Comparison of ENCODE assay signal across 1 cellular context in genomic region chr16:88289001-88289400, GRCh38.
TF ChIP-seq lines count a peak whose summit lies in the region.

No MANE protein-coding gene starts in this region.

TF ChIP-seq in HEK293, 187 proteins besides CTCF, POLR2A, EP300 and RAD21 (continued from another document and continues in another):
- TF ChIP-seq ZBTB49 (tag by site-specific recombination; IDR thresholded peaks at IDR 0.05; ENCODE audit: low read depth), result no peak
- TF ChIP-seq ZBTB20 (tag by site-specific recombination; IDR thresholded peaks at IDR 0.05), result no peak
- TF ChIP-seq ZNF76 (tag by site-specific recombination; IDR thresholded peaks at IDR 0.05; ENCODE audit: borderline replicate concordance, low read depth), result no peak
- no peak for TF ChIP-seq ZNF600 (tag by site-specific recombination; IDR thresholded peaks at IDR 0.05)
- no peak for TF ChIP-seq ZNF350 (tag by site-specific recombination; IDR thresholded peaks at IDR 0.05)
- no peak for TF ChIP-seq SCRT1 (tag by site-specific recombination; IDR thresholded peaks at IDR 0.05; ENCODE audit: borderline replicate concordance)
- TF ChIP-seq ZNF548 (tag by site-specific recombination; IDR thresholded peaks at IDR 0.05), result peak; percentile 65; the same call in 1 of the 2 replicates
- TF ChIP-seq YY1 (tag by site-specific recombination; IDR thresholded peaks at IDR 0.05), result no peak
- no peak for TF ChIP-seq ZNF560 (tag by site-specific recombination; IDR thresholded peaks at IDR 0.05; ENCODE audit: borderline replicate concordance)
- TF ChIP-seq ZNF792 (tag by site-specific recombination; IDR thresholded peaks at IDR 0.05), result no peak
- TF ChIP-seq ZNF394 (tag by site-specific recombination; IDR thresholded peaks at IDR 0.05; ENCODE audit: borderline replicate concordance), result no peak
- TF ChIP-seq MEIS1 (CRISPR knock-in tag; IDR thresholded peaks at IDR 0.05; ENCODE audit: borderline replicate concordance), result no peak
- no peak for TF ChIP-seq ZNF791 (tag by site-specific recombination; IDR thresholded peaks at IDR 0.05)
- TF ChIP-seq ZNF184 (tag by site-specific recombination; IDR thresholded peaks at IDR 0.05), result no peak
- TF ChIP-seq ZNF155 (tag by site-specific recombination; IDR thresholded peaks at IDR 0.05), result peak; percentile 90; the same call in 1 of the 2 replicates
- no peak for TF ChIP-seq ZNF23 (tag by site-specific recombination; IDR thresholded peaks at IDR 0.05; ENCODE audit: borderline replicate concordance)
- no peak for TF ChIP-seq MZF1 (tag by site-specific recombination; IDR thresholded peaks at IDR 0.05; ENCODE audit: borderline replicate concordance)
- no peak for TF ChIP-seq GFI1B (tag by site-specific recombination; IDR thresholded peaks at IDR 0.05)
- 0 out of 2 replicates have a peak, but pooled peaks have one; percentile 32 for TF ChIP-seq ZNF211 (tag by site-specific recombination; IDR thresholded peaks at IDR 0.05; ENCODE audit: low read depth)
- TF ChIP-seq ZNF48 (tag by site-specific recombination; IDR thresholded peaks at IDR 0.05), result no peak
- no peak for TF ChIP-seq ZNF692 (tag by site-specific recombination; IDR thresholded peaks at IDR 0.05)
- no peak for TF ChIP-seq ZNF530 (tag by site-specific recombination; IDR thresholded peaks at IDR 0.05; ENCODE audit: low read depth)
- TF ChIP-seq MYNN (tag by site-specific recombination; IDR thresholded peaks at IDR 0.05; ENCODE audit: borderline replicate concordance), result no peak
- TF ChIP-seq ZNF37A (tag by site-specific recombination; IDR thresholded peaks at IDR 0.05), result no peak
- TF ChIP-seq REPIN1 (tag by site-specific recombination; IDR thresholded peaks at IDR 0.05; ENCODE audit: low read depth), result no peak
- no peak for TF ChIP-seq KLF1 (tag by site-specific recombination; IDR thresholded peaks at IDR 0.05)
- TF ChIP-seq ZNF776 (tag by site-specific recombination; IDR thresholded peaks at IDR 0.05; ENCODE audit: borderline replicate concordance), result peak; percentile 96
- no peak for TF ChIP-seq ZFP37 (tag by site-specific recombination; IDR thresholded peaks at IDR 0.05)
- TF ChIP-seq ZBTB48 (tag by site-specific recombination; IDR thresholded peaks at IDR 0.05), result no peak
- TF ChIP-seq ZNF335 (tag by site-specific recombination; conservative IDR thresholded peaks at IDR 0.05), result no peak
- TF ChIP-seq GLIS2 (tag by site-specific recombination; IDR thresholded peaks at IDR 0.05), result no peak
- TF ChIP-seq ZNF292 (tag by site-specific recombination; IDR thresholded peaks at IDR 0.05; ENCODE audit: borderline replicate concordance, low read depth), result no peak
- TF ChIP-seq ZNF777 (tag by site-specific recombination; IDR thresholded peaks at IDR 0.05; ENCODE audit: borderline replicate concordance), result peak; percentile 63; the same call in 1 of the 2 replicates
- no peak for TF ChIP-seq ZNF274 (IDR thresholded peaks at IDR 0.05; ENCODE audit: low read length)
- TF ChIP-seq ZNF274 (tag by site-specific recombination; IDR thresholded peaks at IDR 0.05; ENCODE audit: borderline replicate concordance), result peak; percentile 43; the same call in 1 of the 2 replicates
- 0 out of 2 replicates have a peak, but pooled peaks have one; percentile 38 for TF ChIP-seq ZNF133 (tag by site-specific recombination; IDR thresholded peaks at IDR 0.05)
- TF ChIP-seq ZBTB44 (tag by site-specific recombination; IDR thresholded peaks at IDR 0.05), result no peak
- TF ChIP-seq KLF17 (tag by site-specific recombination; IDR thresholded peaks at IDR 0.05), result no peak
- TF ChIP-seq ZNF610 (tag by site-specific recombination; IDR thresholded peaks at IDR 0.05; ENCODE audit: borderline replicate concordance), result no peak
- TF ChIP-seq ZFP69B (tag by site-specific recombination; IDR thresholded peaks at IDR 0.05), result no peak
- TF ChIP-seq KLF8 (tag by site-specific recombination; IDR thresholded peaks at IDR 0.05), result no peak
- TF ChIP-seq ZNF121 (tag by site-specific recombination; IDR thresholded peaks at IDR 0.05), result no peak
- no peak for TF ChIP-seq ZNF843 (tag by site-specific recombination; IDR thresholded peaks at IDR 0.05)
- 0 out of 2 replicates have a peak, but pooled peaks have one; percentile 55 for TF ChIP-seq KLF16 (tag by site-specific recombination; IDR thresholded peaks at IDR 0.05)
- no peak for TF ChIP-seq TSHZ1 (tag by site-specific recombination; IDR thresholded peaks at IDR 0.05; ENCODE audit: borderline replicate concordance)
- no peak for TF ChIP-seq PRDM2 (tag by site-specific recombination; IDR thresholded peaks at IDR 0.05; ENCODE audit: borderline replicate concordance)
- no peak for TF ChIP-seq ZBTB17 (tag by site-specific recombination; IDR thresholded peaks at IDR 0.05)
- no peak for TF ChIP-seq ZNF24 (tag by site-specific recombination; IDR thresholded peaks at IDR 0.05)
- TF ChIP-seq ZNF580 (tag by site-specific recombination; IDR thresholded peaks at IDR 0.05), result peak; percentile 71
- TF ChIP-seq SCRT2 (tag by site-specific recombination; IDR thresholded peaks at IDR 0.05), result no peak
